In genomic region chr4:78059524-78059889, GRCh38 we compare ENCODE assay signal across 8 cellular contexts. TPM values are rescaled to one million over a fixed set of nuclear protein-coding genes. Genes with fewer than 3 reads are reported as not detected.
A peak's percentile ranks its signal among the peaks of the same experiment; 100 is the strongest.
DNase-seq lines count a peak whose midpoint lies in the region; ATAC-seq and TF ChIP-seq lines count a peak whose summit lies in the region.

No MANE protein-coding gene starts in this region.

- peaks cover 82% of the 10 kb centered on the region for H3K27me3 Mint-ChIP-seq in central memory CD8-positive, alpha-beta T cell

- intact Hi-C loops in PC-9 (cut with micrococcal nuclease; ENCODE audit: unreplicated experiment): loop anchor here (1.0 to 5.0 kb wide), 4 partner anchors 117 to 508 kb away; no protein-coding TSS in a partner anchor

- POLR2A ChIA-PET in PC-9 (lab: Charles Lee; ENCODE audit: unreplicated experiment): interaction anchor here (0.6 to 1.0 kb wide), 4 partner anchors 117 to 931 kb away, joined by 3 to 15 read pairs (median 9); no protein-coding TSS in a partner anchor

- no peaks in the 10 kb centered on the region for H3K9me3 Mint-ChIP-seq in central memory CD8-positive, alpha-beta T cell

- no TSS peak for BruUV-seq in PC-9 (replicated peaks; lab: Mats Ljungman, UMichigan)

- H3K27ac Mint-ChIP-seq in central memory CD8-positive, alpha-beta T cell (ENCODE audit: low read depth): no peak overlapping the region

- H3K36me3 Mint-ChIP-seq in central memory CD8-positive, alpha-beta T cell (ENCODE audit: insufficient read depth): peaks cover 5% of the 10 kb centered on the region

- H3K36me3 ChIP-seq in PC-9 (ENCODE audit: low read depth): no peaks in the 10 kb centered on the region
- H3K36me3 ChIP-seq in smooth muscle cell (ENCODE audit: low read depth): no peaks in the 10 kb centered on the region

- CTCF ChIA-PET in PC-9 (lab: Charles Lee): interaction anchor here (0.6 to 2.4 kb wide), 14 partner anchors 32 to 805 kb away, joined by 3 to 15 read pairs (median 4); no protein-coding TSS in a partner anchor

- TF ChIP-seq CTCF in PC-9 (conservative IDR thresholded peaks at IDR 0.05) (peak; percentile 69), smooth muscle cell (IDR thresholded peaks at IDR 0.05; ENCODE audit: borderline replicate concordance, insufficient read depth, poor library complexity, severe bottlenecking) (peak; percentile 64)

- peak overlapping the region; percentile 76 for H3K4me3 Mint-ChIP-seq in central memory CD8-positive, alpha-beta T cell

- peak overlapping the region; percentile 97 for H2AFZ ChIP-seq in PC-9
- peak overlapping the region; percentile 95 for H2AFZ ChIP-seq in smooth muscle cell (ENCODE audit: low read depth)

- peak overlapping the region; percentile 88 for H3K4me3 ChIP-seq in PC-9
- H3K4me3 ChIP-seq in smooth muscle cell: peak overlapping the region; percentile 87

- no peaks in the 10 kb centered on the region for H3K9me2 ChIP-seq in PC-9 (ENCODE audit: insufficient read depth)

- H4K20me1 ChIP-seq in PC-9 (ENCODE audit: insufficient read depth) (no peaks in the 10 kb centered on the region), smooth muscle cell (ENCODE audit: low read depth) (no peaks in the 10 kb centered on the region)

- H3K27ac ChIP-seq in PC-9: no peak overlapping the region
- no peak overlapping the region for H3K27ac ChIP-seq in smooth muscle cell (ENCODE audit: low read depth)

- H3K9ac ChIP-seq in smooth muscle cell (ENCODE audit: low read depth): no peak overlapping the region

- H3K4me1 ChIP-seq in PC-9 (replicated peaks; ENCODE audit: insufficient read depth): no peaks in the 10 kb centered on the region
- H3K4me1 ChIP-seq in smooth muscle cell (ENCODE audit: low read depth): no peaks in the 10 kb centered on the region

- H3K4me2 ChIP-seq in PC-9 (peak overlapping the region; percentile 96), smooth muscle cell (peak overlapping the region; percentile 99)

- DNase-seq in ELR (ENCODE audit: low read depth): peak; percentile 76
- DNase-seq in Kasumi-1 (lab: John Stamatoyannopoulos, UW): peak; percentile 78 to 82
- peak; percentile 50 to 56 for DNase-seq in PC-9
- DNase-seq in central memory CD8-positive, alpha-beta T cell (ENCODE audit: low spot score in 2 of 2): no peak
- DNase-seq in inferior parietal cortex (ENCODE audit: extremely low spot score): peak; percentile 69
- DNase-seq in smooth muscle cell (lab: John Stamatoyannopoulos, UW; ENCODE audit: unreplicated experiment): no peak

- no peak for ATAC-seq in central memory CD8-positive, alpha-beta T cell (replicated peaks; ENCODE audit: extremely low read depth, poor library complexity, severe bottlenecking)
- no peak for ATAC-seq in HG02885 (IDR thresholded peaks at IDR 0.05; ENCODE audit: poor library complexity, unreplicated experiment)
- no peak for ATAC-seq in HG03439 (IDR thresholded peaks at IDR 0.05; ENCODE audit: unreplicated experiment)

- WGBS in smooth muscle cell (ENCODE audit: low lambda C conversion rate): 2% methylated on average over 7 of the region's 7 CpGs

- H3K27me3 ChIP-seq in PC-9 (ENCODE audit: insufficient read depth, low read depth) (no peaks in the 10 kb centered on the region), smooth muscle cell (ENCODE audit: low read depth) (no peaks in the 10 kb centered on the region)

- no peaks in the 10 kb centered on the region for H3K79me2 ChIP-seq in PC-9 (ENCODE audit: low read depth)
- peaks cover 16% of the 10 kb centered on the region for H3K79me2 ChIP-seq in smooth muscle cell (ENCODE audit: low read depth)

- H3K9me3 ChIP-seq in PC-9 (ENCODE audit: insufficient read depth, low read depth): no peaks in the 10 kb centered on the region
- no peaks in the 10 kb centered on the region for H3K9me3 ChIP-seq in smooth muscle cell (replicated peaks; ENCODE audit: low read depth)

- peaks cover 27% of the 10 kb centered on the region for H3K4me1 Mint-ChIP-seq in central memory CD8-positive, alpha-beta T cell

- no peaks in the 10 kb centered on the region for H3F3A ChIP-seq in PC-9 (ENCODE audit: insufficient read depth, low read depth)
- peaks cover 8% of the 10 kb centered on the region for H3F3A ChIP-seq in smooth muscle cell (ENCODE audit: low read depth)

RNA-seq across cellular contexts. Expression of gene FRAS1, which starts 2.4 kb away (rescaled TPM):
- total RNA-seq in PC-9 (2021): 13.1 and 17.3 TPM in 2 replicates
- total RNA-seq in smooth muscle cell: 7.5 and 8.1 TPM in 2 replicates
- 0.55 and 5.0 TPM in 2 replicates for polyA plus RNA-seq in smooth muscle cell

Comparison
In these comparisons a context has a peak if more than half of its experiments do, and no peak if none do; other contexts are left out.
1. DNase-seq: peak in ELR (single experiment), Kasumi-1 (2 of 2), PC-9 (2 of 2) and inferior parietal cortex (single experiment); none in central memory CD8-positive, alpha-beta T cell (0 of 2) and smooth muscle cell (single experiment).